Comparison of ENCODE assay signal across 1 cellular context in the genomic region with DNA sequence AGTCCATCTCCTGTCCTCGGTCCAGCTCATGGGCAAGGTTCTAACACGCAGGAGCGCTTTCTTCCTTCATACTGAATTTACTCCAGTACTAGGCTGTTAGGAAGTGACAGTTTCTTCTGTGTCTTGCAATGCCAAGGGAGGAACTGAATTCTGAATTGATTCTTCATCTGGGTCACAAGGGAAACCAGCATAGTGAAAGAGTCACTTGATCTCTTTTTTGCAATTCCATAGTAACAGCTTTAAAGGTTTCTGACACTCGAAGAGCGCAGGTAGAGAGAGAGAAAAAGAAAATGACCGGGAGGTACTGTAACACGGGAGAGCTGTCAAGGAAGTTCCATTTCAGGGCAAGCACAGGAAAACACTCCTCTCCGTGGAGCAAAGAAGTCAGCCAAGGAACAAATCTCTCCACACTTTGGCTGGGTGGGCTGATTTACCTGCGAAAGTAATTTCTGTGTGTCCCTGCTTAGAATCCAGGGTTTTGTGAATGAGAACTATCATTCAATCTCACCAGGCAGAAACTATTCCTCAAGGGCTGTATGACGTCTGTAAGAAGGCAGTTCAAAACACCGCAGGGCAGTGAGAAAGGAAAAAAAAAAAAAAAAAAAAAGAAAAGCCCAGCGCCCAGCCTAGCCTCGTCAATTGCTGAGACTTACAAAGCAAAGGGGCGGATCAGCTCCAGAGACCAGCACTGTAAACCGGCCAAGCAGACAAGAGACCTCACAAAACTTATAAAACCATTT.
TF ChIP-seq lines count a peak whose summit lies in the region.

No MANE protein-coding gene starts in this region.

TF ChIP-seq in HEK293, 187 proteins besides CTCF, POLR2A, EP300 and RAD21 (continued from another document and continues in another):
- TF ChIP-seq, protein P1, sequence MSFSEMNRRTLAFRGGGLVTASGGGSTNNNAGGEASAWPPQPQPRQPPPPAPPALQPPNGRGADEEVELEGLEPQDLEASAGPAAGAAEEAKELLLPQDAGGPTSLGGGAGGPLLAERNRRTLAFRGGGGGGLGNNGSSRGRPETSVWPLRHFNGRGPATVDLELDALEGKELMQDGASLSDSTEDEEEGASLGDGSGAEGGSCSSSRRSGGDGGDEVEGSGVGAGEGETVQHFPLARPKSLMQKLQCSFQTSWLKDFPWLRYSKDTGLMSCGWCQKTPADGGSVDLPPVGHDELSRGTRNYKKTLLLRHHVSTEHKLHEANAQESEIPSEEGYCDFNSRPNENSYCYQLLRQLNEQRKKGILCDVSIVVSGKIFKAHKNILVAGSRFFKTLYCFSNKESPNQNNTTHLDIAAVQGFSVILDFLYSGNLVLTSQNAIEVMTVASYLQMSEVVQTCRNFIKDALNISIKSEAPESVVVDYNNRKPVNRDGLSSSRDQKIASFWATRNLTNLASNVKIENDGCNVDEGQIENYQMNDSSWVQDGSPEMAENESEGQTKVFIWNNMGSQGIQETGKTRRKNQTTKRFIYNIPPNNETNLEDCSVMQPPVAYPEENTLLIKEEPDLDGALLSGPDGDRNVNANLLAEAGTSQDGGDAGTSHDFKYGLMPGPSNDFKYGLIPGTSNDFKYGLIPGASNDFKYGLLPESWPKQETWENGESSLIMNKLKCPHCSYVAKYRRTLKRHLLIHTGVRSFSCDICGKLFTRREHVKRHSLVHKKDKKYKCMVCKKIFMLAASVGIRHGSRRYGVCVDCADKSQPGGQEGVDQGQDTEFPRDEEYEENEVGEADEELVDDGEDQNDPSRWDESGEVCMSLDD (tag by site-specific recombination; IDR thresholded peaks at IDR 0.05): no peak
- TF ChIP-seq ZNF610 (tag by site-specific recombination; IDR thresholded peaks at IDR 0.05; ENCODE audit: borderline replicate concordance) (no peak), SALL2 (tag by site-specific recombination; IDR thresholded peaks at IDR 0.05; ENCODE audit: borderline replicate concordance) (no peak), ZNF391 (tag by site-specific recombination; IDR thresholded peaks at IDR 0.05; ENCODE audit: borderline replicate concordance, low read depth) (0 out of 2 replicates have a peak, but pooled peaks have one; percentile 38), ZNF843 (tag by site-specific recombination; IDR thresholded peaks at IDR 0.05) (no peak), ZNF416 (tag by site-specific recombination; IDR thresholded peaks at IDR 0.05) (no peak), ZNF350 (tag by site-specific recombination; IDR thresholded peaks at IDR 0.05) (no peak), SCRT2 (tag by site-specific recombination; IDR thresholded peaks at IDR 0.05) (no peak), ZNF76 (tag by site-specific recombination; IDR thresholded peaks at IDR 0.05; ENCODE audit: borderline replicate concordance, low read depth) (no peak), ZSCAN30 (tag by site-specific recombination; IDR thresholded peaks at IDR 0.05) (no peak), ZBTB48 (tag by site-specific recombination; IDR thresholded peaks at IDR 0.05) (no peak), ZNF248 (tag by site-specific recombination; IDR thresholded peaks at IDR 0.05) (no peak), OVOL3 (tag by site-specific recombination; IDR thresholded peaks at IDR 0.05) (no peak), ZNF223 (tag by site-specific recombination; IDR thresholded peaks at IDR 0.05) (no peak), KLF7 (tag by site-specific recombination; IDR thresholded peaks at IDR 0.05; ENCODE audit: borderline replicate concordance) (no peak), ZNF521 (tag by site-specific recombination; IDR thresholded peaks at IDR 0.05) (no peak), HOXA7 (CRISPR knock-in tag; IDR thresholded peaks at IDR 0.05; ENCODE audit: borderline replicate concordance) (no peak), ZNF10 (tag by site-specific recombination; IDR thresholded peaks at IDR 0.05) (no peak), ZNF623 (tag by site-specific recombination; IDR thresholded peaks at IDR 0.05) (no peak), ZSCAN16 (tag by site-specific recombination; IDR thresholded peaks at IDR 0.05) (no peak), ZNF777 (tag by site-specific recombination; IDR thresholded peaks at IDR 0.05; ENCODE audit: borderline replicate concordance) (no peak), ZNF664 (tag by site-specific recombination; IDR thresholded peaks at IDR 0.05) (no peak), ZNF114 (tag by site-specific recombination; IDR thresholded peaks at IDR 0.05) (no peak), ZNF302 (tag by site-specific recombination; IDR thresholded peaks at IDR 0.05; ENCODE audit: low read depth) (no peak), ZNF571 (tag by site-specific recombination; IDR thresholded peaks at IDR 0.05) (no peak), ZNF677 (tag by site-specific recombination; IDR thresholded peaks at IDR 0.05) (no peak)
- TF ChIP-seq, protein P2, sequence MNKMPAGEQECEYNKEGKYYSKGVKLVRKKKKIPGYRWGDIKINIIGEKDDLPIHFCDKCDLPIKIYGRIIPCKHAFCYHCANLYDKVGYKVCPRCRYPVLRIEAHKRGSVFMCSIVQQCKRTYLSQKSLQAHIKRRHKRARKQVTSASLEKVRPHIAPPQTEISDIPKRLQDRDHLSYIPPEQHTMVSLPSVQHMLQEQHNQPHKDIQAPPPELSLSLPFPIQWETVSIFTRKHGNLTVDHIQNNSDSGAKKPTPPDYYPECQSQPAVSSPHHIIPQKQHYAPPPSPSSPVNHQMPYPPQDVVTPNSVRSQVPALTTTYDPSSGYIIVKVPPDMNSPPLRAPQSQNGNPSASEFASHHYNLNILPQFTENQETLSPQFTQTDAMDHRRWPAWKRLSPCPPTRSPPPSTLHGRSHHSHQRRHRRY (tag by site-specific recombination; IDR thresholded peaks at IDR 0.05): no peak
- TF ChIP-seq, protein P3, sequence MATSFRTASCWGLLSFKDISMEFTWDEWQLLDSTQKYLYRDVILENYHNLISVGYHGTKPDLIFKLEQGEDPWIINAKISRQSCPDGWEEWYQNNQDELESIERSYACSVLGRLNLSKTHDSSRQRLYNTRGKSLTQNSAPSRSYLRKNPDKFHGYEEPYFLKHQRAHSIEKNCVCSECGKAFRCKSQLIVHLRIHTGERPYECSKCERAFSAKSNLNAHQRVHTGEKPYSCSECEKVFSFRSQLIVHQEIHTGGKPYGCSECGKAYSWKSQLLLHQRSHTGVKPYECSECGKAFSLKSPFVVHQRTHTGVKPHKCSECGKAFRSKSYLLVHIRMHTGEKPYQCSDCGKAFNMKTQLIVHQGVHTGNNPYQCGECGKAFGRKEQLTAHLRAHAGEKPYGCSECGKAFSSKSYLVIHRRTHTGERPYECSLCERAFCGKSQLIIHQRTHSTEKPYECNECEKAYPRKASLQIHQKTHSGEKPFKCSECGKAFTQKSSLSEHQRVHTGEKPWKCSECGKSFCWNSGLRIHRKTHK (tag by site-specific recombination; IDR thresholded peaks at IDR 0.05): no peak
- TF ChIP-seq, protein P4, sequence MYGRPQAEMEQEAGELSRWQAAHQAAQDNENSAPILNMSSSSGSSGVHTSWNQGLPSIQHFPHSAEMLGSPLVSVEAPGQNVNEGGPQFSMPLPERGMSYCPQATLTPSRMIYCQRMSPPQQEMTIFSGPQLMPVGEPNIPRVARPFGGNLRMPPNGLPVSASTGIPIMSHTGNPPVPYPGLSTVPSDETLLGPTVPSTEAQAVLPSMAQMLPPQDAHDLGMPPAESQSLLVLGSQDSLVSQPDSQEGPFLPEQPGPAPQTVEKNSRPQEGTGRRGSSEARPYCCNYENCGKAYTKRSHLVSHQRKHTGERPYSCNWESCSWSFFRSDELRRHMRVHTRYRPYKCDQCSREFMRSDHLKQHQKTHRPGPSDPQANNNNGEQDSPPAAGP (tag by site-specific recombination; IDR thresholded peaks at IDR 0.05): no peak
- TF ChIP-seq, protein P5, sequence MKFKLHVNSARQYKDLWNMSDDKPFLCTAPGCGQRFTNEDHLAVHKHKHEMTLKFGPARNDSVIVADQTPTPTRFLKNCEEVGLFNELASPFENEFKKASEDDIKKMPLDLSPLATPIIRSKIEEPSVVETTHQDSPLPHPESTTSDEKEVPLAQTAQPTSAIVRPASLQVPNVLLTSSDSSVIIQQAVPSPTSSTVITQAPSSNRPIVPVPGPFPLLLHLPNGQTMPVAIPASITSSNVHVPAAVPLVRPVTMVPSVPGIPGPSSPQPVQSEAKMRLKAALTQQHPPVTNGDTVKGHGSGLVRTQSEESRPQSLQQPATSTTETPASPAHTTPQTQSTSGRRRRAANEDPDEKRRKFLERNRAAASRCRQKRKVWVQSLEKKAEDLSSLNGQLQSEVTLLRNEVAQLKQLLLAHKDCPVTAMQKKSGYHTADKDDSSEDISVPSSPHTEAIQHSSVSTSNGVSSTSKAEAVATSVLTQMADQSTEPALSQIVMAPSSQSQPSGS (tag by site-specific recombination; IDR thresholded peaks at IDR 0.05; ENCODE audit: low read depth): peak; percentile 65
- TF ChIP-seq, protein P6, sequence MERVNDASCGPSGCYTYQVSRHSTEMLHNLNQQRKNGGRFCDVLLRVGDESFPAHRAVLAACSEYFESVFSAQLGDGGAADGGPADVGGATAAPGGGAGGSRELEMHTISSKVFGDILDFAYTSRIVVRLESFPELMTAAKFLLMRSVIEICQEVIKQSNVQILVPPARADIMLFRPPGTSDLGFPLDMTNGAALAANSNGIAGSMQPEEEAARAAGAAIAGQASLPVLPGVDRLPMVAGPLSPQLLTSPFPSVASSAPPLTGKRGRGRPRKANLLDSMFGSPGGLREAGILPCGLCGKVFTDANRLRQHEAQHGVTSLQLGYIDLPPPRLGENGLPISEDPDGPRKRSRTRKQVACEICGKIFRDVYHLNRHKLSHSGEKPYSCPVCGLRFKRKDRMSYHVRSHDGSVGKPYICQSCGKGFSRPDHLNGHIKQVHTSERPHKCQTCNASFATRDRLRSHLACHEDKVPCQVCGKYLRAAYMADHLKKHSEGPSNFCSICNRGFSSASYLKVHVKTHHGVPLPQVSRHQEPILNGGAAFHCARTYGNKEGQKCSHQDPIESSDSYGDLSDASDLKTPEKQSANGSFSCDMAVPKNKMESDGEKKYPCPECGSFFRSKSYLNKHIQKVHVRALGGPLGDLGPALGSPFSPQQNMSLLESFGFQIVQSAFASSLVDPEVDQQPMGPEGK (tag by site-specific recombination; IDR thresholded peaks at IDR 0.05): 0 out of 2 replicates have a peak, but pooled peaks have one; percentile 20
- TF ChIP-seq, protein P7, sequence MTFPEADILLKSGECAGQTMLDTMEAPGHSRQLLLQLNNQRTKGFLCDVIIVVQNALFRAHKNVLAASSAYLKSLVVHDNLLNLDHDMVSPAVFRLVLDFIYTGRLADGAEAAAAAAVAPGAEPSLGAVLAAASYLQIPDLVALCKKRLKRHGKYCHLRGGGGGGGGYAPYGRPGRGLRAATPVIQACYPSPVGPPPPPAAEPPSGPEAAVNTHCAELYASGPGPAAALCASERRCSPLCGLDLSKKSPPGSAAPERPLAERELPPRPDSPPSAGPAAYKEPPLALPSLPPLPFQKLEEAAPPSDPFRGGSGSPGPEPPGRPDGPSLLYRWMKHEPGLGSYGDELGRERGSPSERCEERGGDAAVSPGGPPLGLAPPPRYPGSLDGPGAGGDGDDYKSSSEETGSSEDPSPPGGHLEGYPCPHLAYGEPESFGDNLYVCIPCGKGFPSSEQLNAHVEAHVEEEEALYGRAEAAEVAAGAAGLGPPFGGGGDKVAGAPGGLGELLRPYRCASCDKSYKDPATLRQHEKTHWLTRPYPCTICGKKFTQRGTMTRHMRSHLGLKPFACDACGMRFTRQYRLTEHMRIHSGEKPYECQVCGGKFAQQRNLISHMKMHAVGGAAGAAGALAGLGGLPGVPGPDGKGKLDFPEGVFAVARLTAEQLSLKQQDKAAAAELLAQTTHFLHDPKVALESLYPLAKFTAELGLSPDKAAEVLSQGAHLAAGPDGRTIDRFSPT (tag by site-specific recombination; IDR thresholded peaks at IDR 0.05): no peak
- TF ChIP-seq, protein P8, sequence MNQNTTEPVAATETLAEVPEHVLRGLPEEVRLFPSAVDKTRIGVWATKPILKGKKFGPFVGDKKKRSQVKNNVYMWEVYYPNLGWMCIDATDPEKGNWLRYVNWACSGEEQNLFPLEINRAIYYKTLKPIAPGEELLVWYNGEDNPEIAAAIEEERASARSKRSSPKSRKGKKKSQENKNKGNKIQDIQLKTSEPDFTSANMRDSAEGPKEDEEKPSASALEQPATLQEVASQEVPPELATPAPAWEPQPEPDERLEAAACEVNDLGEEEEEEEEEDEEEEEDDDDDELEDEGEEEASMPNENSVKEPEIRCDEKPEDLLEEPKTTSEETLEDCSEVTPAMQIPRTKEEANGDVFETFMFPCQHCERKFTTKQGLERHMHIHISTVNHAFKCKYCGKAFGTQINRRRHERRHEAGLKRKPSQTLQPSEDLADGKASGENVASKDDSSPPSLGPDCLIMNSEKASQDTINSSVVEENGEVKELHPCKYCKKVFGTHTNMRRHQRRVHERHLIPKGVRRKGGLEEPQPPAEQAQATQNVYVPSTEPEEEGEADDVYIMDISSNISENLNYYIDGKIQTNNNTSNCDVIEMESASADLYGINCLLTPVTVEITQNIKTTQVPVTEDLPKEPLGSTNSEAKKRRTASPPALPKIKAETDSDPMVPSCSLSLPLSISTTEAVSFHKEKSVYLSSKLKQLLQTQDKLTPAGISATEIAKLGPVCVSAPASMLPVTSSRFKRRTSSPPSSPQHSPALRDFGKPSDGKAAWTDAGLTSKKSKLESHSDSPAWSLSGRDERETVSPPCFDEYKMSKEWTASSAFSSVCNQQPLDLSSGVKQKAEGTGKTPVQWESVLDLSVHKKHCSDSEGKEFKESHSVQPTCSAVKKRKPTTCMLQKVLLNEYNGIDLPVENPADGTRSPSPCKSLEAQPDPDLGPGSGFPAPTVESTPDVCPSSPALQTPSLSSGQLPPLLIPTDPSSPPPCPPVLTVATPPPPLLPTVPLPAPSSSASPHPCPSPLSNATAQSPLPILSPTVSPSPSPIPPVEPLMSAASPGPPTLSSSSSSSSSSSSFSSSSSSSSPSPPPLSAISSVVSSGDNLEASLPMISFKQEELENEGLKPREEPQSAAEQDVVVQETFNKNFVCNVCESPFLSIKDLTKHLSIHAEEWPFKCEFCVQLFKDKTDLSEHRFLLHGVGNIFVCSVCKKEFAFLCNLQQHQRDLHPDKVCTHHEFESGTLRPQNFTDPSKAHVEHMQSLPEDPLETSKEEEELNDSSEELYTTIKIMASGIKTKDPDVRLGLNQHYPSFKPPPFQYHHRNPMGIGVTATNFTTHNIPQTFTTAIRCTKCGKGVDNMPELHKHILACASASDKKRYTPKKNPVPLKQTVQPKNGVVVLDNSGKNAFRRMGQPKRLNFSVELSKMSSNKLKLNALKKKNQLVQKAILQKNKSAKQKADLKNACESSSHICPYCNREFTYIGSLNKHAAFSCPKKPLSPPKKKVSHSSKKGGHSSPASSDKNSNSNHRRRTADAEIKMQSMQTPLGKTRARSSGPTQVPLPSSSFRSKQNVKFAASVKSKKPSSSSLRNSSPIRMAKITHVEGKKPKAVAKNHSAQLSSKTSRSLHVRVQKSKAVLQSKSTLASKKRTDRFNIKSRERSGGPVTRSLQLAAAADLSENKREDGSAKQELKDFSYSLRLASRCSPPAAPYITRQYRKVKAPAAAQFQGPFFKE (tag by site-specific recombination; IDR thresholded peaks at IDR 0.05; ENCODE audit: borderline replicate concordance): no peak
- TF ChIP-seq, protein P9, sequence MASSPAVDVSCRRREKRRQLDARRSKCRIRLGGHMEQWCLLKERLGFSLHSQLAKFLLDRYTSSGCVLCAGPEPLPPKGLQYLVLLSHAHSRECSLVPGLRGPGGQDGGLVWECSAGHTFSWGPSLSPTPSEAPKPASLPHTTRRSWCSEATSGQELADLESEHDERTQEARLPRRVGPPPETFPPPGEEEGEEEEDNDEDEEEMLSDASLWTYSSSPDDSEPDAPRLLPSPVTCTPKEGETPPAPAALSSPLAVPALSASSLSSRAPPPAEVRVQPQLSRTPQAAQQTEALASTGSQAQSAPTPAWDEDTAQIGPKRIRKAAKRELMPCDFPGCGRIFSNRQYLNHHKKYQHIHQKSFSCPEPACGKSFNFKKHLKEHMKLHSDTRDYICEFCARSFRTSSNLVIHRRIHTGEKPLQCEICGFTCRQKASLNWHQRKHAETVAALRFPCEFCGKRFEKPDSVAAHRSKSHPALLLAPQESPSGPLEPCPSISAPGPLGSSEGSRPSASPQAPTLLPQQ (tag by site-specific recombination; IDR thresholded peaks at IDR 0.05): 0 out of 2 replicates have a peak, but pooled peaks have one; percentile 11
